Comparison of ENCODE assay signal across 21 cellular contexts in genomic region chr3:196889844-196890243, GRCh38. TPM values are rescaled to one million over a fixed set of nuclear protein-coding genes. Genes with fewer than 3 reads are reported as not detected.
DNase-seq lines count a peak whose midpoint lies in the region; ATAC-seq and TF ChIP-seq lines count a peak whose summit lies in the region.
"Had no signal": no experiment of that assay in that cellular context is flagged by ENCODE, and none has a peak within 500 bp of the region (broad histone marks: within the 10 kb centered on the region; RNA-seq: fewer than 3 reads in every experiment).

No MANE protein-coding gene starts in this region.

- H3K36me3 Mint-ChIP-seq in nephron progenitor cell (ENCODE audit: low read depth), result peaks cover 45% of the 10 kb centered on the region

- intact Hi-C loops in left ventricle myocardium superior (cut with micrococcal nuclease), result no loop called here
- intact Hi-C loops in left ventricle myocardium inferior (cut with micrococcal nuclease), result no loop called here

- peaks cover 27% of the 10 kb centered on the region for H3K4me1 ChIP-seq in left ventricle myocardium inferior
- H3K4me1 ChIP-seq in adipocyte (ENCODE audit: control insufficient read depth, insufficient read depth, low read length), result peaks cover 34% of the 10 kb centered on the region
- H3K4me1 ChIP-seq: foreskin keratinocyte, uterus had no signal

- no peak overlapping the region for H3K27ac ChIP-seq in left ventricle myocardium inferior (replicated peaks)
- H3K27ac ChIP-seq: C4-2B, foreskin keratinocyte, HL-60, neutrophil, uterus had no signal

- H3K36me3 ChIP-seq in left ventricle myocardium inferior, result peaks cover 19% of the 10 kb centered on the region
- peaks cover 20% of the 10 kb centered on the region for H3K36me3 ChIP-seq in adipocyte (ENCODE audit: control insufficient read depth, insufficient read depth, low read length, severe bottlenecking)
- H3K36me3 ChIP-seq: uterus had no signal

- H3K9ac ChIP-seq in adipocyte (ENCODE audit: low read length), result peak overlapping the region; percentile 54

- H3K4me3 Mint-ChIP-seq in nephron progenitor cell, result no peak overlapping the region
- H3K4me3 Mint-ChIP-seq: activated CD4-positive, alpha-beta T cell treated with anti-CD3 and anti-CD28 coated beads for 36 hours; activated CD8-positive, alpha-beta memory T cell treated with anti-CD3 and anti-CD28 coated beads, Interleukin-2, amount 10 ng/mL, durations not matched to agents 7 days and 5 days; T-helper 17 cell had no signal

- H3K9me3 ChIP-seq in left ventricle myocardium inferior (replicated peaks) (no peaks in the 10 kb centered on the region), adipocyte (ENCODE audit: control insufficient read depth, low read length) (no peaks in the 10 kb centered on the region)
- H3K9me3 ChIP-seq: neutrophil, uterus had no signal

- H3K4me3 ChIP-seq in left ventricle myocardium inferior (no peak overlapping the region), adipocyte (ENCODE audit: low read length) (peak overlapping the region; percentile 4)
- H3K4me3 ChIP-seq: smooth muscle cell, uterus had no signal

- peak; percentile 68 for ATAC-seq in left ventricle myocardium superior
- ATAC-seq: activated CD4-positive, alpha-beta T cell treated with anti-CD3 and anti-CD28 coated beads for 36 hours; activated CD8-positive, alpha-beta memory T cell treated with anti-CD3 and anti-CD28 coated beads, Interleukin-2, amount 10 ng/mL, durations not matched to agents 7 days and 5 days; foreskin keratinocyte; T-helper 17 cell had no signal

- H3K27me3 Mint-ChIP-seq in nephron progenitor cell (ENCODE audit: low read depth, poor library complexity), result no peaks in the 10 kb centered on the region
- H3K27me3 Mint-ChIP-seq: activated CD4-positive, alpha-beta T cell treated with anti-CD3 and anti-CD28 coated beads for 36 hours; activated CD8-positive, alpha-beta memory T cell treated with anti-CD3 and anti-CD28 coated beads, Interleukin-2, amount 10 ng/mL, durations not matched to agents 7 days and 5 days; T-helper 17 cell had no signal

- H3K9me3 Mint-ChIP-seq in nephron progenitor cell, result peaks cover 5% of the 10 kb centered on the region

- TF ChIP-seq CTCF in left ventricle myocardium inferior (IDR thresholded peaks at IDR 0.05; ENCODE audit: borderline replicate concordance), result no peak
- no peak for TF ChIP-seq CTCF in nephron progenitor cell (IDR thresholded peaks at IDR 0.05)

- no peak for DNase-seq in left ventricle myocardium superior
- DNase-seq in left ventricle myocardium inferior, result no peak
- DNase-seq in adipocyte (ENCODE audit: low read depth), result no peak
- no peak for DNase-seq in nephron progenitor cell
- no peak for DNase-seq in NCI-H2081 (lab: John Stamatoyannopoulos, UW)
- DNase-seq in iPS-NIHi11 (ENCODE audit: low spot score), result no peak
- no peak for DNase-seq in DMS 273 treated with DMSO at 0.1 percent for 48 hours (lab: John Stamatoyannopoulos, UW)
- DNase-seq: activated CD4-positive, alpha-beta T cell treated with anti-CD3 and anti-CD28 coated beads for 36 hours; activated CD8-positive, alpha-beta memory T cell treated with anti-CD3 and anti-CD28 coated beads, Interleukin-2, amount 10 ng/mL, durations not matched to agents 7 days and 5 days; foreskin keratinocyte; HCEC 1CT; hypothalamus; NCI-H1048; NCI-H187; NCI-H524 treated with DMSO at 0.1 percent for 48 hours; T-helper 17 cell; uterus had no signal

- H3K27me3 ChIP-seq in left ventricle myocardium inferior (ENCODE audit: low read depth), result no peaks in the 10 kb centered on the region
- no peaks in the 10 kb centered on the region for H3K27me3 ChIP-seq in adipocyte (replicated peaks; ENCODE audit: control insufficient read depth, insufficient read depth, low read length)
- H3K27me3 ChIP-seq: foreskin keratinocyte, neutrophil, uterus had no signal

- no peaks in the 10 kb centered on the region for H3K4me1 Mint-ChIP-seq in nephron progenitor cell

- H3K27ac Mint-ChIP-seq in nephron progenitor cell, result peak overlapping the region; percentile 27
- H3K27ac Mint-ChIP-seq: activated CD4-positive, alpha-beta T cell treated with anti-CD3 and anti-CD28 coated beads for 36 hours; activated CD8-positive, alpha-beta memory T cell treated with anti-CD3 and anti-CD28 coated beads, Interleukin-2, amount 10 ng/mL, durations not matched to agents 7 days and 5 days; T-helper 17 cell had no signal

RNA-seq across cellular contexts. Expression of gene SENP5, which starts 22.1 kb away (rescaled TPM):
- total RNA-seq in left ventricle myocardium superior, result 19.6 TPM
- total RNA-seq in left ventricle myocardium inferior, result 16.7 TPM

RNA-seq across cellular contexts. Expression of gene NCBP2, which starts 52.5 kb away (rescaled TPM):
- 31.0 TPM for total RNA-seq in left ventricle myocardium superior
- total RNA-seq in left ventricle myocardium inferior, result 36.9 TPM
